ENCODE assay signal across 17 cellular contexts in the genomic region with DNA sequence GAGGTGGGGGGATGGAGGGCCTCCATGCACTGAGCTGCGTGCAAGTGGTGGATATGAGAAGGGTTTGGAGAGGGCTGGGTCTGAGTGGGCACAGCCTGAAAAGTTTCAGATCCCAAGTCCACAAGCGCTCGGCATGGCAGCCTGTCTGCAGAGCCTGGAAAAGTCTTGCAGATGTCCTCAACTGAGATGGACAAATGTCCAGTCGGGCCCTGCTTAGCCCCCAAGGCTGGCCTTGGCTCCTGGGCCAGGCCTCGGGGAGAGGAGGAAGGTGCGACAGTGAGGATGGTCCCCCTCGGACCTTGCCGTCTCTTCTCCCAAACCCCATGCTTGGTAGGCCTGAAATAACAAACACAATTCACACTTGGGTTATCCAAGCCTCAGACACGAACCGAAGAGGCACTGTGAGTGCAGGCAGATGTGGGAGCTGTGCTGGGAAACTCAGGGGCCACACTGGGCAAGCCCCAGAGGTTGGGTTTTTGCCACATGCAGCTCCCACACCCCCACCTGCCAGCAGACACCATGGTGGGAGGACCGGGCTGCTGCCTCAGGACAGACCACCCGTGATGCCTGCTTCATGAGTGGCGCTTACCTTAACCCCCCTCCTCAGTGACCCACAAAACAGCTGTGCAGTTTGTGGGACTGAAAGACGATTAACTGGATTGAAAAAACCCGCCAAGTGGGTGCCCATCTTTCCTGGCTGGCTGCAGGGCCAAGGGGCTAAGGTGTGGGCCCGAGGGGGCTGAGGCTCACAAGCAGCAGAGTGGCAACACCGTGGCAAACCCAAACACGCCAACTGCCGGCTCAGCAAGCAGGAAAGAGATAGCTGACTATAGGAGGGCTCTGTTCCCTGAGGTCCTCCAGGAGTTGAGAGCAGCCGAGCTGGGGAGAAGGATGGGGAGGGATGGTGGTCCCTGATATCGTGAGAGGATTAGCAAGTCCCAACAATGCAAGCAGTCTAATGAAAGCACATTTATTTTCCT.
"Had no signal": no experiment of that assay in that cellular context is flagged by ENCODE, and none has a peak within 500 bp of the region (broad histone marks: within the 10 kb centered on the region; RNA-seq: fewer than 3 reads in every experiment).

No MANE protein-coding gene starts in this region.

- H3K9me3 Mint-ChIP-seq: activated naive CD4-positive, alpha-beta T cell treated with anti-CD3 and anti-CD28 coated beads, Interleukin-2, amount 10 ng/mL, durations not matched to agents 7 days and 5 days; endodermal cell; neural progenitor cell; type B pancreatic cell had no signal

- H3K27ac ChIP-seq: adrenal gland, neural progenitor cell, parathyroid adenoma, suprapubic skin had no signal

- H3K36me3 ChIP-seq: neural progenitor cell had no signal

- H3K27me3 Mint-ChIP-seq: activated naive CD4-positive, alpha-beta T cell treated with anti-CD3 and anti-CD28 coated beads, Interleukin-2, amount 10 ng/mL, durations not matched to agents 7 days and 5 days; type B pancreatic cell had no signal

- H3K4me3 ChIP-seq: adrenal gland, dorsolateral prefrontal cortex, neural progenitor cell, suprapubic skin had no signal

- H3K9me3 ChIP-seq: adrenal gland, suprapubic skin had no signal

- H3K27ac Mint-ChIP-seq: activated naive CD4-positive, alpha-beta T cell treated with anti-CD3 and anti-CD28 coated beads, Interleukin-2, amount 10 ng/mL, durations not matched to agents 7 days and 5 days; neural progenitor cell; type B pancreatic cell had no signal

- H3K27me3 ChIP-seq: adrenal gland, dorsolateral prefrontal cortex, neural progenitor cell, suprapubic skin had no signal

- DNase-seq: activated CD4-positive, alpha-beta T cell treated with anti-CD3 and anti-CD28 coated beads, Interleukin-2, amount 50 U/mL, for 48 hours; activated CD4-positive, CD25-positive, alpha-beta regulatory T cell treated with anti-CD3 and anti-CD28 coated beads, Interleukin-2, amount 50 U/mL, for 72 hours; activated naive CD4-positive, alpha-beta T cell treated with anti-CD3 and anti-CD28 coated beads, Interleukin-2, amount 10 ng/mL, durations not matched to agents 7 days and 5 days; adrenal gland; dorsolateral prefrontal cortex; endodermal cell; hippocampal formation; mesendoderm; retina; stimulated activated CD4-positive, alpha-beta T cell treated with anti-CD3 and anti-CD28 coated beads, Interleukin-15, amount 100 ng/mL, for 24 hours; stimulated activated CD4-positive, alpha-beta T cell treated with anti-CD3 and anti-CD28 coated beads, Interleukin-4, amount 100 ng/mL, for 24 hours; stimulated activated naive CD4-positive, alpha-beta T cell; T-helper 1 cell had no signal

- H3K4me3 Mint-ChIP-seq: activated naive CD4-positive, alpha-beta T cell treated with anti-CD3 and anti-CD28 coated beads, Interleukin-2, amount 10 ng/mL, durations not matched to agents 7 days and 5 days; endodermal cell; neural progenitor cell; type B pancreatic cell had no signal
